In the genomic region with DNA sequence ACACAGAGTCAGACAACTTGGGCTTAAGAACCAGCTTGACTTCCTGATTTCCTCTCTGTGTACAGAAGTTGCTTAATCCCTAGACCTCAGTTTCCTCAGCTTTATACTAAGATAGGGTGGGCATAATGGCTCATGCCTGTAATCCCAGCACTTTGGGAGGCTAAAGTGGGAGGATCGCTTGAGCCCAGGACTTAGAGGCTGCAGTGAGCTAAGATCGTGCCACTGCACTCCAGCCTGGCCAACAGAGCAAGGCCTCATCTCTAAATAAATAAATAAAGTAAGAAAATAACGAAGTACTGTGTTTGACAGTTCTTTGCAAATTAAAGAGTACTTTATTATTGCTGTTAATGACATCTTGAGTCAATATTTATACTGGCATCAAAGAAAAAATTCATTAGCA, we compare ENCODE assay signal across 27 cellular contexts.
"Had no signal": no experiment of that assay in that cellular context is flagged by ENCODE, and none has a peak within 500 bp of the region (broad histone marks: within the 10 kb centered on the region; RNA-seq: fewer than 3 reads in every experiment).

No MANE protein-coding gene starts in this region.

- DNase-seq: activated CD4-positive, alpha-beta memory T cell treated with anti-CD3 and anti-CD28 coated beads for 36 hours; activated CD4-positive, alpha-beta T cell treated with anti-CD3 and anti-CD28 coated beads for 36 hours; activated CD4-positive, alpha-beta T cell treated with anti-CD3 and anti-CD28 coated beads, Interleukin-2, amount 10 ng/mL, durations not matched to agents 7 days and 5 days; activated CD8-positive, alpha-beta memory T cell treated with anti-CD3 and anti-CD28 coated beads, Interleukin-2, amount 50 U/mL, for 4 hours; activated gamma-delta T cell treated with Interleukin-2 at 50 U/mL for 16 hours; activated naive CD4-positive, alpha-beta T cell treated with anti-CD3 and anti-CD28 coated beads for 36 hours; activated T-cell treated with anti-CD3 and anti-CD28 coated beads for 4 hours; activated T-cell treated with anti-CD3 and anti-CD28 coated beads, Interleukin-2, amount 50 U/mL, for 4 hours; adrenal gland; body of pancreas; NCI-H1105; NCI-H1417 treated with DMSO at 0.1 percent for 48 hours; NCI-H187 treated with DMSO at 0.1 percent for 48 hours; NCI-H2081; NCI-H2171 treated with DMSO at 0.1 percent for 48 hours; NCI-H226; NCI-H446 treated with DMSO at 0.1 percent for 48 hours; NCI-H524; NCI-H69; Right ventricle myocardium superior had no signal

- H3K36me3 Mint-ChIP-seq: activated CD4-positive, alpha-beta memory T cell treated with anti-CD3 and anti-CD28 coated beads for 36 hours; activated naive CD4-positive, alpha-beta T cell treated with anti-CD3 and anti-CD28 coated beads, Interleukin-2, amount 50 U/mL, for 72 hours had no signal

- H3K4me3 Mint-ChIP-seq: activated CD4-positive, alpha-beta memory T cell treated with anti-CD3 and anti-CD28 coated beads for 36 hours; activated CD4-positive, alpha-beta T cell treated with anti-CD3 and anti-CD28 coated beads for 36 hours; activated CD4-positive, alpha-beta T cell treated with anti-CD3 and anti-CD28 coated beads, Interleukin-2, amount 10 ng/mL, durations not matched to agents 7 days and 5 days; activated naive CD4-positive, alpha-beta T cell treated with anti-CD3 and anti-CD28 coated beads for 36 hours; activated T-cell treated with anti-CD3 and anti-CD28 coated beads, Interleukin-2, amount 50 U/mL, for 4 hours; activated T-helper 1 cell treated with anti-CD3 and anti-CD28 coated beads, Interleukin-12 subunit alpha, Interleukin-12 subunit beta, Interleukin-2, Interleukin-4 antibody, amounts not matched to agents 30 ng/mL and 10 ng/mL and 1 ng/mL, durations not matched to agents 14 hours and 24 hours and 36 hours; T-helper 1 cell treated with Interleukin-12 subunit alpha and Interleukin-12 subunit beta and Interleukin-4 antibody, amounts not matched to agents 30 μg/mL and 1 μg/mL, for 36 hours; T-helper 2 cell treated with Interferon-gamma antibody and Interleukin-4, amounts not matched to agents 5 μg/mL and 100 μg/mL, for 36 hours; WTC11 had no signal

- H3K9me3 ChIP-seq: adrenal gland, breast epithelium had no signal

- H3K27me3 Mint-ChIP-seq: activated CD4-positive, alpha-beta memory T cell treated with anti-CD3 and anti-CD28 coated beads for 36 hours; activated CD4-positive, alpha-beta T cell treated with anti-CD3 and anti-CD28 coated beads for 36 hours; activated CD4-positive, alpha-beta T cell treated with anti-CD3 and anti-CD28 coated beads, Interleukin-2, amount 10 ng/mL, durations not matched to agents 7 days and 5 days had no signal

- H3K4me1 ChIP-seq: adrenal gland, breast epithelium had no signal

- H3K36me3 ChIP-seq: adrenal gland, breast epithelium had no signal

- H3K4me2 ChIP-seq: KMS-11 had no signal

- H3K27ac Mint-ChIP-seq: activated CD4-positive, alpha-beta memory T cell treated with anti-CD3 and anti-CD28 coated beads for 36 hours; activated CD4-positive, alpha-beta T cell treated with anti-CD3 and anti-CD28 coated beads for 36 hours; activated CD4-positive, alpha-beta T cell treated with anti-CD3 and anti-CD28 coated beads, Interleukin-2, amount 10 ng/mL, durations not matched to agents 7 days and 5 days; activated naive CD4-positive, alpha-beta T cell treated with anti-CD3 and anti-CD28 coated beads for 36 hours; activated naive CD4-positive, alpha-beta T cell treated with anti-CD3 and anti-CD28 coated beads, Interleukin-2, amount 50 U/mL, for 72 hours; activated T-helper 1 cell treated with anti-CD3 and anti-CD28 coated beads, Interleukin-12 subunit alpha, Interleukin-12 subunit beta, Interleukin-2, Interleukin-4 antibody, amounts not matched to agents 30 ng/mL and 10 ng/mL and 1 ng/mL, durations not matched to agents 14 hours and 24 hours and 36 hours; T-helper 1 cell treated with Interleukin-12 subunit alpha and Interleukin-12 subunit beta and Interleukin-4 antibody, amounts not matched to agents 30 μg/mL and 1 μg/mL, for 36 hours; T-helper 2 cell treated with Interferon-gamma antibody and Interleukin-4, amounts not matched to agents 5 μg/mL and 100 μg/mL, for 36 hours; WTC11 had no signal

- H3K4me3 ChIP-seq: adrenal gland, body of pancreas, breast epithelium had no signal

- H3K9ac ChIP-seq: KMS-11 had no signal

- H3K27ac ChIP-seq: adrenal gland, body of pancreas, breast epithelium, KMS-11 had no signal

- H3K4me1 Mint-ChIP-seq: activated CD4-positive, alpha-beta T cell treated with anti-CD3 and anti-CD28 coated beads for 36 hours; activated CD4-positive, alpha-beta T cell treated with anti-CD3 and anti-CD28 coated beads, Interleukin-2, amount 10 ng/mL, durations not matched to agents 7 days and 5 days; WTC11 had no signal

- H3K27me3 ChIP-seq: adrenal gland, body of pancreas, breast epithelium had no signal
